10 cellular contexts compared by ENCODE assay signal in genomic region chr12:96240656-96241055, GRCh38. TPM values are rescaled to one million over a fixed set of nuclear protein-coding genes. Genes with fewer than 3 reads are reported as not detected.
DNase-seq lines count a peak whose midpoint lies in the region; TF ChIP-seq lines count a peak whose summit lies in the region.
"Had no signal": no experiment of that assay in that cellular context is flagged by ENCODE, and none has a peak within 500 bp of the region (broad histone marks: within the 10 kb centered on the region; RNA-seq: fewer than 3 reads in every experiment).

No MANE protein-coding gene starts in this region.

- peak overlapping the region; percentile 38 to 89 (median 74) for H3K27ac Mint-ChIP-seq in CD14-positive monocyte
- H3K27ac Mint-ChIP-seq in osteocyte (ENCODE audit: unreplicated experiment), result peak overlapping the region; percentile 48

- H3K27me3 Mint-ChIP-seq in CD14-positive monocyte (ENCODE audit: low read depth in 3 of 3) (peaks cover 0 to 6% (median 0%) of the 10 kb centered on the region in 3 donors), osteocyte (ENCODE audit: unreplicated experiment) (no peaks in the 10 kb centered on the region)

- no peak for DNase-seq in CD14-positive monocyte (ENCODE audit: low spot score)
- peak; percentile 52 for DNase-seq in NCI-H69 (lab: John Stamatoyannopoulos, UW)
- no peak for DNase-seq in esophagus squamous epithelium (lab: John Stamatoyannopoulos, UW)
- no peak for DNase-seq in osteocyte (ENCODE audit: extremely low spot score, unreplicated experiment)
- DNase-seq in T-helper 9 cell, result no peak
- DNase-seq in D341Med (ENCODE audit: low spot score), result no peak
- no peak for DNase-seq in KBM-7
- DNase-seq in inferior parietal cortex (ENCODE audit: extremely low spot score), result no peak
- DNase-seq: C1 segment of cervical spinal cord had no signal

- H3K9me3 Mint-ChIP-seq in CD14-positive monocyte (no peaks in the 10 kb centered on the region), osteocyte (ENCODE audit: unreplicated experiment) (no peaks in the 10 kb centered on the region)
- H3K9me3 Mint-ChIP-seq: T-helper 2 cell treated with Interferon-gamma antibody and Interleukin-4, amounts not matched to agents 5 μg/mL and 100 μg/mL, for 36 hours had no signal

- H3K27me3 ChIP-seq in esophagus squamous epithelium, result no peaks in the 10 kb centered on the region

- no peak overlapping the region for H3K4me3 Mint-ChIP-seq in CD14-positive monocyte
- no peak overlapping the region for H3K4me3 Mint-ChIP-seq in osteocyte (ENCODE audit: unreplicated experiment)
- H3K4me3 Mint-ChIP-seq: T-helper 2 cell treated with Interferon-gamma antibody and Interleukin-4, amounts not matched to agents 5 μg/mL and 100 μg/mL, for 36 hours had no signal

- H3K4me1 Mint-ChIP-seq in CD14-positive monocyte (peaks cover 52% of the 10 kb centered on the region), osteocyte (ENCODE audit: unreplicated experiment) (peaks cover 74% of the 10 kb centered on the region)

- H3K36me3 Mint-ChIP-seq in CD14-positive monocyte (peaks cover 38 to 66% of the 10 kb centered on the region in 2 donors), osteocyte (ENCODE audit: unreplicated experiment) (peaks cover 5% of the 10 kb centered on the region)

- H3K27ac ChIP-seq in esophagus squamous epithelium, result peak overlapping the region; percentile 6 to 88 (median 84)

- peaks cover 0 to 59% (median 0%) of the 10 kb centered on the region in 3 donors for H3K36me3 ChIP-seq in esophagus squamous epithelium

- TF ChIP-seq POLR2A in esophagus squamous epithelium (IDR thresholded peaks at IDR 0.05), result no peak

- WGBS in esophagus squamous epithelium, 2 donors, result 69 to 70% methylated on average over 5 to 11 of the region's 11 CpGs

- intact Hi-C loops in CD14-positive monocyte (cut with micrococcal nuclease) (no loop called here), esophagus squamous epithelium (cut with DNase I) (no loop called here)

- H3K4me3 ChIP-seq in esophagus squamous epithelium, result no peak overlapping the region

- peaks cover 28 to 85% (median 59%) of the 10 kb centered on the region in 3 donors for H3K4me1 ChIP-seq in esophagus squamous epithelium

- no peaks in the 10 kb centered on the region for H3K9me3 ChIP-seq in esophagus squamous epithelium

- no peak for TF ChIP-seq CTCF in CD14-positive monocyte (IDR thresholded peaks at IDR 0.05)
- no peak for TF ChIP-seq CTCF in esophagus squamous epithelium (IDR thresholded peaks at IDR 0.05)
- TF ChIP-seq CTCF in osteocyte (IDR thresholded peaks at IDR 0.05), result no peak

- in situ Hi-C loops in KBM-7 (cut with MboI; ENCODE audit: low pct_unique_long_range_greater_than_20kb, low sequenced_read_pairs), result no loop called here

RNA-seq across cellular contexts. Expression of gene ELK3, which starts 46.5 kb away (rescaled TPM):
- polyA plus RNA-seq in CD14-positive monocyte, result 10 to 100 TPM; 12.1 to 14.6 TPM
- total RNA-seq in esophagus squamous epithelium (10 to 100 TPM; 24.8 to 44.0 (median 34.8) TPM), osteocyte (49.3 and 49.5 TPM in 2 replicates)
